In the genomic region with DNA sequence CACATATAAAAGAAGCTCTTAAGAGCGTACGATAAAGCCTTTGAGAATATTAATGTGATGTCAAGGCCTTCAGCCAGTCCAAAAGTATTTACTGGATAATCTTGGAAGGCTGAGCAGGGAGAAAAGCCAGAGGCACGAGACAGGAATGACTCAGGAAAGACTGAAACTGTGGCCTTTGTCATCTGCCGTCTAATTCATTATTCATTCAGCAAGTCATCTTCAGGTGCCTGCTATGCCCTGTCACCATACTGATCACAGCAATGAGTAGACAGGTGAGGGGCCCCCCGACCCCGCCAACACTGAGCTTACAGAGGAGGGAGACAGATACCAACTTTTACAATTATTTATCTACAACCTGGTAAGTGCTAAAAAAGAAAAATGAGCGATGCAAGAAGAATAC, we compare ENCODE assay signal across 18 cellular contexts.
DNase-seq lines count a peak whose midpoint lies in the region; ATAC-seq, FAIRE-seq and TF ChIP-seq lines count a peak whose summit lies in the region.
"Had no signal": no experiment of that assay in that cellular context is flagged by ENCODE, and none has a peak within 500 bp of the region (broad histone marks: within the 10 kb centered on the region; RNA-seq: fewer than 3 reads in every experiment).

No MANE protein-coding gene starts in this region.

- DNase-seq in A172 (ENCODE audit: low spot score) (peak; percentile 17), AG08396 (ENCODE audit: low spot score) (peak; percentile 28), activated B cell treated with CpG ODN at 0.5 μM for 24 hours (no peak), keratinocyte (ENCODE audit: low read depth, low spot score) (peak; percentile 33), SW 1271 (lab: John Stamatoyannopoulos, UW) (no peak)
- no peak for DNase-seq in naive thymus-derived CD8-positive, alpha-beta T cell
- no peak for DNase-seq in effector memory CD4-positive, alpha-beta T cell
- DNase-seq: activated CD4-positive, alpha-beta T cell treated with anti-CD3 and anti-CD28 coated beads for 4 hours; DMS 273 treated with DMSO at 0.1 percent for 48 hours; left colon; NCI-H1694; NCI-H510A; SHP77 treated with DMSO at 0.1 percent for 48 hours; sigmoid colon; T1000; thyroid gland had no signal

- no peak overlapping the region for H3K4me3 ChIP-seq in keratinocyte (ENCODE audit: control insufficient read depth in 2 of 3, extremely low read depth in 1 of 3, insufficient read depth in 2 of 3, low read depth in 1 of 3, low read length in 3 of 3)
- H3K4me3 ChIP-seq in effector memory CD4-positive, alpha-beta T cell (ENCODE audit: insufficient read depth, low read depth, low read length, poor library complexity, severe bottlenecking) = no peak overlapping the region
- H3K4me3 ChIP-seq: BLaER1, sigmoid colon, thyroid gland had no signal

- TF ChIP-seq CTCF in activated B cell treated with CpG ODN at 0.5 μM for 24 hours (IDR thresholded peaks at IDR 0.05) = no peak
- no peak for TF ChIP-seq CTCF in keratinocyte (optimal IDR thresholded peaks at IDR 0.05 in 1 of 3, IDR thresholded peaks at IDR 0.05 in 1 of 3, conservative IDR thresholded peaks at IDR 0.05 in 1 of 3; ENCODE audit: extremely low read depth in 1 of 3, insufficient read depth in 2 of 3, low read length in 3 of 3)

- H3K27ac ChIP-seq in keratinocyte (ENCODE audit: control insufficient read depth, insufficient read depth, low read length) = peak overlapping the region; percentile 38
- no peak overlapping the region for H3K27ac ChIP-seq in effector memory CD4-positive, alpha-beta T cell (ENCODE audit: insufficient read depth, low read length, poor library complexity, severe bottlenecking)
- H3K27ac ChIP-seq: BLaER1, thyroid gland had no signal

- no peak overlapping the region for H2AFZ ChIP-seq in keratinocyte (ENCODE audit: control insufficient read depth, low read length)

- no peak overlapping the region for H3K4me2 ChIP-seq in keratinocyte (ENCODE audit: control insufficient read depth, extremely low read depth, insufficient read depth, low read depth, low read length)
- H3K4me2 ChIP-seq: BLaER1 had no signal

- no peaks in the 10 kb centered on the region for H4K20me1 ChIP-seq in keratinocyte (ENCODE audit: control insufficient read depth, extremely low read depth, insufficient read depth, low read length)

- FAIRE-seq in keratinocyte (lab: Jason Lieb, UNC) = no peak

- intact Hi-C loops in activated B cell treated with CpG ODN at 0.5 μM for 24 hours (cut with micrococcal nuclease) = no loop called here

- peak overlapping the region; percentile 36 for H3K9ac ChIP-seq in keratinocyte (ENCODE audit: control insufficient read depth, extremely low read depth, insufficient read depth, low read length)
- H3K9ac ChIP-seq: BLaER1 had no signal

- ATAC-seq in activated B cell treated with CpG ODN at 0.5 μM for 24 hours (ENCODE audit: low read depth) = no peak
- ATAC-seq in naive thymus-derived CD8-positive, alpha-beta T cell = no peak
- ATAC-seq: HCT116, left colon had no signal

- H3K27ac Mint-ChIP-seq in activated B cell treated with CpG ODN at 0.5 μM for 24 hours = peak overlapping the region; percentile 32
- peak overlapping the region in 2 of 10 donors; percentile 19 to 35 for H3K27ac Mint-ChIP-seq in naive thymus-derived CD8-positive, alpha-beta T cell

- H3K4me3 Mint-ChIP-seq in activated B cell treated with CpG ODN at 0.5 μM for 24 hours = no peak overlapping the region
- no peak overlapping the region for H3K4me3 Mint-ChIP-seq in naive thymus-derived CD8-positive, alpha-beta T cell

- H3K4me1 ChIP-seq in keratinocyte (ENCODE audit: control insufficient read depth, extremely low read depth, insufficient read depth, low read length) = peaks cover 5% of the 10 kb centered on the region
- no peaks in the 10 kb centered on the region for H3K4me1 ChIP-seq in effector memory CD4-positive, alpha-beta T cell (ENCODE audit: control insufficient read depth, insufficient read depth, low read length, poor library complexity, severe bottlenecking)
- H3K4me1 ChIP-seq: thyroid gland had no signal

- H3K27me3 Mint-ChIP-seq in activated B cell treated with CpG ODN at 0.5 μM for 24 hours = no peaks in the 10 kb centered on the region
- H3K27me3 Mint-ChIP-seq in naive thymus-derived CD8-positive, alpha-beta T cell = no peaks in the 10 kb centered on the region

- H3K79me2 ChIP-seq in keratinocyte (ENCODE audit: control insufficient read depth, insufficient read depth, low read length) = peaks cover 2% of the 10 kb centered on the region

- dilution Hi-C loops in keratinocyte (cut with MboI; ENCODE audit: extremely low pct_ligation_motif_present, low sequenced_read_pairs) = no loop called here

- no peaks in the 10 kb centered on the region for H3K9me1 ChIP-seq in keratinocyte (ENCODE audit: control insufficient read depth, extremely low read depth, insufficient read depth, low read length)

- POLR2A ChIA-PET in activated B cell treated with CpG ODN at 0.5 μM for 24 hours (lab: Charles Lee) = interaction anchor here (1.0 kb wide), 1 partner anchor 13 kb away, joined by 3 read pairs; no protein-coding TSS in a partner anchor
- POLR2A ChIA-PET in naive thymus-derived CD8-positive, alpha-beta T cell (lab: Charles Lee) = no interaction called here

- H3K4me1 Mint-ChIP-seq in activated B cell treated with CpG ODN at 0.5 μM for 24 hours = peaks cover 10% of the 10 kb centered on the region
- peaks cover 22 to 29% (median 28%) of the 10 kb centered on the region in 4 donors for H3K4me1 Mint-ChIP-seq in naive thymus-derived CD8-positive, alpha-beta T cell

- H3K27me3 ChIP-seq in keratinocyte (ENCODE audit: control insufficient read depth, extremely low read depth, insufficient read depth, low read length) = no peaks in the 10 kb centered on the region
- H3K27me3 ChIP-seq in effector memory CD4-positive, alpha-beta T cell (replicated peaks; ENCODE audit: control insufficient read depth, insufficient read depth, low read length, poor library complexity, severe bottlenecking) = no peaks in the 10 kb centered on the region
- H3K27me3 ChIP-seq: BLaER1, sigmoid colon, thyroid gland had no signal

- H3K36me3 Mint-ChIP-seq in activated B cell treated with CpG ODN at 0.5 μM for 24 hours (ENCODE audit: low read depth) = peaks cover 91% of the 10 kb centered on the region
- peaks cover 0 to 81% (median 29%) of the 10 kb centered on the region in 3 donors for H3K36me3 Mint-ChIP-seq in naive thymus-derived CD8-positive, alpha-beta T cell

- no peaks in the 10 kb centered on the region for H3K9me3 Mint-ChIP-seq in activated B cell treated with CpG ODN at 0.5 μM for 24 hours
- H3K9me3 Mint-ChIP-seq in naive thymus-derived CD8-positive, alpha-beta T cell = no peaks in the 10 kb centered on the region

- CTCF ChIA-PET in activated B cell treated with CpG ODN at 0.5 μM for 24 hours (lab: Charles Lee) = no interaction called here

- H3K36me3 ChIP-seq in keratinocyte (ENCODE audit: control insufficient read depth in 2 of 2, extremely low read depth in 1 of 2, insufficient read depth in 2 of 2, low read length in 2 of 2) = peaks cover 16 to 29% of the 10 kb centered on the region in 2 experiments
- H3K36me3 ChIP-seq in effector memory CD4-positive, alpha-beta T cell (ENCODE audit: control insufficient read depth, insufficient read depth, low read length) = peaks cover 76% of the 10 kb centered on the region

- H3K9me3 ChIP-seq in keratinocyte (ENCODE audit: control insufficient read depth, low read depth, low read length) = no peaks in the 10 kb centered on the region
- no peaks in the 10 kb centered on the region for H3K9me3 ChIP-seq in effector memory CD4-positive, alpha-beta T cell (ENCODE audit: control insufficient read depth, low read length)
- H3K9me3 ChIP-seq: BLaER1, sigmoid colon, thyroid gland had no signal

Comparison
In these comparisons a context has a peak if more than half of its experiments do, and no peak if none do; other contexts are left out.
1. DNase-seq: peak in A172 (single experiment), AG08396 (single experiment) and keratinocyte (single experiment); none in activated B cell treated with CpG ODN at 0.5 μM for 24 hours (single experiment), SW 1271 (0 of 2), naive thymus-derived CD8-positive, alpha-beta T cell (0 of 10) and effector memory CD4-positive, alpha-beta T cell (0 of 3).